Comparison of ENCODE assay signal across 13 cellular contexts in the genomic region with DNA sequence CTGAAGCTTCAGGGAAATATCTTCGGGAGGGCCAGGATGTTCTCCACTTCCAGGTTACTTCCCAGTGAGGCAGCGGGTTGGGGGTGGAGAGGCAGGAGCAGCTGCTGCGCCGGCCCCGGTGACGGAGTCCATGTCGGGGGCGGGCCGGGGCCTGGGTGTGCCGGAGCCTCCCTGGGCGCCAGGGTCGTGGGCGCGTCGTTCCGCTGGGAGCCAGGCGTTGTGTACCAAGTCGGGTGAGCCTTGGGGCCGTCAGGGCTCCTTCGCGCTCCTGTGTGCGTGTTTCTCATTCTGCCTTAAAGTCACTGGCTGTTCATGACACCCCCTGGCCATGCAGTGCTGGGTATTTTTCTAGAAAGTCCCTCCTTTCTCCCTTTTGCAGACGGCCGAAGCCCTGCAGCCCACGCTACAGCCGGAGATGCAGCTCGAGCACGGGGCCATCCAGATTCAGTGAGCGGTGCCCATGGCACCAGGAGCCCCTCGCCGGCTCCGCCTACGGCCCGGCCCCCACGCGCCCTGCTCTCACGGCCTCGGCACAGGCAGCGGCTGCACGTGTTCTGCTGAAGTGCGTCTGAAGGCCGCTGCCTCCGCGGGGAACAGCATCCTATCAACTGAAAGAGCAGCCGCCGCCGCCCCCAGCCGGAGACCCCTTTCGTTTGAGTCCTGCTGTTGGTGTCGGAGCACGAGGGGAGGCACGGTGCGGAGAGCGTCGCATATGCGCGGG.
"Had no signal": no experiment of that assay in that cellular context is flagged by ENCODE, and none has a peak within 500 bp of the region (broad histone marks: within the 10 kb centered on the region; RNA-seq: fewer than 3 reads in every experiment).

No MANE protein-coding gene starts in this region.

- H2AFZ ChIP-seq: hepatocyte had no signal

- H3K27ac ChIP-seq: epithelial cell of prostate, hepatocyte, sigmoid colon had no signal

- DNase-seq: activated CD4-positive, alpha-beta memory T cell treated with anti-CD3 and anti-CD28 coated beads for 36 hours; activated CD4-positive, alpha-beta T cell treated with anti-CD3 and anti-CD28 coated beads for 36 hours; activated T-cell treated with anti-CD3 and anti-CD28 coated beads for 4 hours; caudate nucleus; foreskin fibroblast; midbrain; stimulated activated CD4-positive, alpha-beta T cell treated with anti-CD3 and anti-CD28 coated beads, Interleukin-4, amount 100 ng/mL, for 4 hours; stimulated activated naive CD4-positive, alpha-beta T cell; T-helper 17 cell had no signal

- H3K79me2 ChIP-seq: hepatocyte had no signal

- ATAC-seq: activated CD4-positive, alpha-beta T cell treated with anti-CD3 and anti-CD28 coated beads for 36 hours; T-helper 17 cell had no signal

- H3K27me3 ChIP-seq: hepatocyte, sigmoid colon had no signal

- H3K4me1 ChIP-seq: sigmoid colon had no signal

- H3K4me3 ChIP-seq: hepatocyte, lung, sigmoid colon had no signal

- H3K9me3 ChIP-seq: sigmoid colon had no signal

- H3K4me2 ChIP-seq: hepatocyte had no signal
